8 cellular contexts compared by ENCODE assay signal in the genomic region with DNA sequence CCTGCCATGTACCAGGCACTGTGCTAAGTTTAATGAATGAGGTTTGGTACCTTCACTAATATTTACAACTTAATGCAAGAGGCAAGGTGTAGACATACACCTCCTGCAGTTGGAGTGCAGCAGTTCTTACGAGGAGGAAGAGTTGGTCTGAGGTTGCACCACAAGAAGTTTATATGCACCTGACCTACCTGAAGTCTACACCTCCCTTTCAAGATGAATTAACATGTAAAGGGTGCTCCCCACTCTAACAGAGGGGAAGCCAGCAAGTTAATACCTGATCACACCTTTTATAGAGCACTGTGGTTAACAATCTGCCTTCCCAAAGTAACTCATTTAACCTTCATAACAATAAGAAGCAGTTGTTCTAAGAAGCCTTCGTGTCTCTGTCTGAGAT.
DNase-seq lines count a peak whose midpoint lies in the region; TF ChIP-seq lines count a peak whose summit lies in the region.

No MANE protein-coding gene starts in this region.

- no peaks in the 10 kb centered on the region for H3K36me3 ChIP-seq in muscle layer of colon (ENCODE audit: insufficient read depth, low read length)

- peak overlapping the region in 2 of 7 donors; percentile 69 to 86 for H3K27ac Mint-ChIP-seq in CD14-positive monocyte

- no peaks in the 10 kb centered on the region for H3K9me3 ChIP-seq in muscle layer of colon (ENCODE audit: low read length)

- H3K4me1 Mint-ChIP-seq in CD14-positive monocyte, result peaks cover 36% of the 10 kb centered on the region

- intact Hi-C loops in CD14-positive monocyte (cut with micrococcal nuclease), result no loop called here

- H3K36me3 Mint-ChIP-seq in CD14-positive monocyte, result no peaks in the 10 kb centered on the region

- H3K9me3 Mint-ChIP-seq in CD14-positive monocyte, result peaks cover 3 to 17% (median 8%) of the 10 kb centered on the region in 7 donors

- DNase-seq in CD14-positive monocyte (ENCODE audit: low spot score), result no peak
- no peak for DNase-seq in HFF-Myc (ENCODE audit: extremely low read depth, low read depth)
- DNase-seq in astrocyte of the cerebellum (ENCODE audit: low read depth), result no peak
- DNase-seq in GF-D8 (lab: John Stamatoyannopoulos, UW), result no peak
- no peak for DNase-seq in activated gamma-delta T cell treated with Interleukin-2 at 50 U/mL for 16 hours
- no peak for DNase-seq in HuH-7 (ENCODE audit: low spot score)
- no peak for DNase-seq in NCI-H2081 (lab: John Stamatoyannopoulos, UW)

- H3K9ac ChIP-seq in muscle layer of colon (ENCODE audit: low read length), result peak overlapping the region; percentile 90

- peaks cover 22% of the 10 kb centered on the region for H3K4me1 ChIP-seq in muscle layer of colon (ENCODE audit: insufficient read depth, low read length)

- H3K4me3 ChIP-seq in HFF-Myc (replicated peaks; ENCODE audit: low read depth, low read length) (peak overlapping the region; percentile 67), astrocyte of the cerebellum (ENCODE audit: low read depth, low read length) (peak overlapping the region; percentile 74), muscle layer of colon (ENCODE audit: low read depth in 1 of 2, low read length in 2 of 2) (peak overlapping the region; percentile 56 to 74)

- no peaks in the 10 kb centered on the region for H3K27me3 ChIP-seq in muscle layer of colon (ENCODE audit: control insufficient read depth in 1 of 2, insufficient read depth in 2 of 2, low read length in 2 of 2)

- H3K27me3 Mint-ChIP-seq in CD14-positive monocyte (ENCODE audit: low read depth in 3 of 3), result peaks cover 0 to 5% (median 2%) of the 10 kb centered on the region in 3 donors

- peak overlapping the region; percentile 93 for H3K27ac ChIP-seq in muscle layer of colon (ENCODE audit: low read depth, low read length)

- TF ChIP-seq CTCF in CD14-positive monocyte (IDR thresholded peaks at IDR 0.05), result no peak
- TF ChIP-seq CTCF in HFF-Myc (IDR thresholded peaks at IDR 0.05; ENCODE audit: low read depth, low read length, missing control alignments), result no peak
- no peak for TF ChIP-seq CTCF in astrocyte of the cerebellum (IDR thresholded peaks at IDR 0.05; ENCODE audit: low read depth, low read length, missing control alignments)

- H3K4me3 Mint-ChIP-seq in CD14-positive monocyte, result peak overlapping the region; percentile 97 to 98

- in situ Hi-C loops in astrocyte of the cerebellum (cut with HindIII; ENCODE audit: low sequenced_read_pairs), result no loop called here
